Comparison of ENCODE assay signal across 1 cellular context in the genomic region with DNA sequence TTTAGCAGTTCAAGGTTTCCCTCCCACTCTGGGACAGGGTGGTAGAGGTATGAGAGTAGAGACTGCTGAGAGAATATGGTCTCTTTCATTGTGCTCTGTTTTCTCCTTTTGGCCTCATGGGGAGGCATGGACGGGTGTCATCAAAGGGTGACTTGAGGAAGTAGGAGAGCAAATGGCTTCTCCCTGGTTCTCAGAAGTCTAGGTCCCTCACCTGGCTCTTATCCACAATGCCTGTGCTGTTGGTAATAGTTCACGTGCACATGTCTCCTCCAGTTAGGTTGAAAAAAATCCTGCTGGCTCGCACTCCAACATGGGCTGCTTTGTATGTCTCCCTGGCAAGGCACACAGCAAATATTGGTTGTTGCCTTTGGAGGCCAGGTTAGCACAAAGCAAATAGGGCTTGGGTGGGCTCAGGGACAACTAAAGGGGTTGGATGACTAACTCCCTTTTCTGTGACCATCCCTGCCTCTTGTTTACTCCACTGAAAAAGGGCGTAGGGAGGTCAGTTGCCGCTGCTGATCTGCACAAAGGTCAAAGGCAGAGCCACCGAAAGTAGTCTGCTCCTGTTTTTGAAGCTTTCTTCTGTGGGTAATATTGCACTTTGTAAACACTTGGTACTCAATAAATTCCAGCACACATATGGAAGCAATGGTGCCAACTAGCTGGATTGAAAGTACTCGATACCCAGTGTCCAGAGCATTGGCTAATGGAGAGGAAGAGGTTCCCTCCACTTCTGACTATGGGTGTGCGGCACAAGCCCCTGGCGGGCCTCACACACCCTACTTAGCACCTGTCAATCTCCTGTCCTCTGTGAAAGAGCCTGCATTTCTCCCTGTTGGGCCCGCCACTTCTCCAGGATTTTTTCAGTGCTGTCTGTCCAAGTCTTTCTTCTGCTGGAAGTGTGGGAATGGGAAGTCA.
TF ChIP-seq lines count a peak whose summit lies in the region.

No MANE protein-coding gene starts in this region.

TF ChIP-seq in HepG2, 621 proteins besides CTCF, POLR2A, EP300 and RAD21 (continued from another document):
- TF ChIP-seq NCOA5 (CRISPR knock-in tag; IDR thresholded peaks at IDR 0.05) (no peak), EHMT2 (IDR thresholded peaks at IDR 0.05; ENCODE audit: borderline replicate concordance, low read depth, low read length) (peak; percentile 52; the same call in 1 of the 2 replicates), ONECUT2 (CRISPR knock-in tag; IDR thresholded peaks at IDR 0.05) (0 out of 2 replicates have a peak, but pooled peaks have one; percentile 37), MYNN (CRISPR knock-in tag; IDR thresholded peaks at IDR 0.05; ENCODE audit: low read depth) (no peak), HOXD1 (CRISPR knock-in tag; IDR thresholded peaks at IDR 0.05) (peak; percentile 45; the same call in 1 of the 2 replicates), ZNF430 (CRISPR knock-in tag; IDR thresholded peaks at IDR 0.05) (peak; percentile 63; the same call in 1 of the 2 replicates), ARNTL (CRISPR knock-in tag; IDR thresholded peaks at IDR 0.05) (peak; percentile 94), ZNF557 (CRISPR knock-in tag; IDR thresholded peaks at IDR 0.05) (0 out of 2 replicates have a peak, but pooled peaks have one; percentile 40), ZZZ3 (CRISPR knock-in tag; IDR thresholded peaks at IDR 0.05; ENCODE audit: borderline replicate concordance) (no peak), GPN1 (CRISPR knock-in tag; IDR thresholded peaks at IDR 0.05; ENCODE audit: borderline replicate concordance) (no peak), TBL1XR1 (IDR thresholded peaks at IDR 0.05; ENCODE audit: borderline replicate concordance, low read length, partially characterized antibody) (peak; percentile 88), PAX8 (CRISPR knock-in tag; IDR thresholded peaks at IDR 0.05; ENCODE audit: borderline replicate concordance) (no peak), ETV6 (CRISPR knock-in tag; conservative IDR thresholded peaks at IDR 0.05) (peak; percentile 38), HES4 (CRISPR knock-in tag; IDR thresholded peaks at IDR 0.05; ENCODE audit: borderline replicate concordance) (no peak), TAF15 (IDR thresholded peaks at IDR 0.05; ENCODE audit: low read depth, low read length, poor library complexity, severe bottlenecking) (no peak), MBNL3 (CRISPR knock-in tag; conservative IDR thresholded peaks at IDR 0.05) (no peak), TEAD3 (CRISPR knock-in tag; optimal IDR thresholded peaks at IDR 0.05; ENCODE audit: borderline replicate concordance) (peak; percentile 82)
- TF ChIP-seq, protein P1, sequence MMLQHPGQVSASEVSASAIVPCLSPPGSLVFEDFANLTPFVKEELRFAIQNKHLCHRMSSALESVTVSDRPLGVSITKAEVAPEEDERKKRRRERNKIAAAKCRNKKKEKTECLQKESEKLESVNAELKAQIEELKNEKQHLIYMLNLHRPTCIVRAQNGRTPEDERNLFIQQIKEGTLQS (CRISPR knock-in tag; IDR thresholded peaks at IDR 0.05), result peak; percentile 74
- TF ChIP-seq, protein P2, sequence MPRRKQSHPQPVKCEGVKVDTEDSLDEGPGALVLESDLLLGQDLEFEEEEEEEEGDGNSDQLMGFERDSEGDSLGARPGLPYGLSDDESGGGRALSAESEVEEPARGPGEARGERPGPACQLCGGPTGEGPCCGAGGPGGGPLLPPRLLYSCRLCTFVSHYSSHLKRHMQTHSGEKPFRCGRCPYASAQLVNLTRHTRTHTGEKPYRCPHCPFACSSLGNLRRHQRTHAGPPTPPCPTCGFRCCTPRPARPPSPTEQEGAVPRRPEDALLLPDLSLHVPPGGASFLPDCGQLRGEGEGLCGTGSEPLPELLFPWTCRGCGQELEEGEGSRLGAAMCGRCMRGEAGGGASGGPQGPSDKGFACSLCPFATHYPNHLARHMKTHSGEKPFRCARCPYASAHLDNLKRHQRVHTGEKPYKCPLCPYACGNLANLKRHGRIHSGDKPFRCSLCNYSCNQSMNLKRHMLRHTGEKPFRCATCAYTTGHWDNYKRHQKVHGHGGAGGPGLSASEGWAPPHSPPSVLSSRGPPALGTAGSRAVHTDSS (CRISPR knock-in tag; conservative IDR thresholded peaks at IDR 0.05), result no peak
- TF ChIP-seq, protein P3, sequence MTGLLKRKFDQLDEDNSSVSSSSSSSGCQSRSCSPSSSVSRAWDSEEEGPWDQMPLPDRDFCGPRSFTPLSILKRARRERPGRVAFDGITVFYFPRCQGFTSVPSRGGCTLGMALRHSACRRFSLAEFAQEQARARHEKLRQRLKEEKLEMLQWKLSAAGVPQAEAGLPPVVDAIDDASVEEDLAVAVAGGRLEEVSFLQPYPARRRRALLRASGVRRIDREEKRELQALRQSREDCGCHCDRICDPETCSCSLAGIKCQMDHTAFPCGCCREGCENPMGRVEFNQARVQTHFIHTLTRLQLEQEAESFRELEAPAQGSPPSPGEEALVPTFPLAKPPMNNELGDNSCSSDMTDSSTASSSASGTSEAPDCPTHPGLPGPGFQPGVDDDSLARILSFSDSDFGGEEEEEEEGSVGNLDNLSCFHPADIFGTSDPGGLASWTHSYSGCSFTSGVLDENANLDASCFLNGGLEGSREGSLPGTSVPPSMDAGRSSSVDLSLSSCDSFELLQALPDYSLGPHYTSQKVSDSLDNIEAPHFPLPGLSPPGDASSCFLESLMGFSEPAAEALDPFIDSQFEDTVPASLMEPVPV (CRISPR knock-in tag; IDR thresholded peaks at IDR 0.05), result no peak
- TF ChIP-seq, protein P4, sequence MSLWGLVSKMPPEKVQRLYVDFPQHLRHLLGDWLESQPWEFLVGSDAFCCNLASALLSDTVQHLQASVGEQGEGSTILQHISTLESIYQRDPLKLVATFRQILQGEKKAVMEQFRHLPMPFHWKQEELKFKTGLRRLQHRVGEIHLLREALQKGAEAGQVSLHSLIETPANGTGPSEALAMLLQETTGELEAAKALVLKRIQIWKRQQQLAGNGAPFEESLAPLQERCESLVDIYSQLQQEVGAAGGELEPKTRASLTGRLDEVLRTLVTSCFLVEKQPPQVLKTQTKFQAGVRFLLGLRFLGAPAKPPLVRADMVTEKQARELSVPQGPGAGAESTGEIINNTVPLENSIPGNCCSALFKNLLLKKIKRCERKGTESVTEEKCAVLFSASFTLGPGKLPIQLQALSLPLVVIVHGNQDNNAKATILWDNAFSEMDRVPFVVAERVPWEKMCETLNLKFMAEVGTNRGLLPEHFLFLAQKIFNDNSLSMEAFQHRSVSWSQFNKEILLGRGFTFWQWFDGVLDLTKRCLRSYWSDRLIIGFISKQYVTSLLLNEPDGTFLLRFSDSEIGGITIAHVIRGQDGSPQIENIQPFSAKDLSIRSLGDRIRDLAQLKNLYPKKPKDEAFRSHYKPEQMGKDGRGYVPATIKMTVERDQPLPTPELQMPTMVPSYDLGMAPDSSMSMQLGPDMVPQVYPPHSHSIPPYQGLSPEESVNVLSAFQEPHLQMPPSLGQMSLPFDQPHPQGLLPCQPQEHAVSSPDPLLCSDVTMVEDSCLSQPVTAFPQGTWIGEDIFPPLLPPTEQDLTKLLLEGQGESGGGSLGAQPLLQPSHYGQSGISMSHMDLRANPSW (CRISPR knock-in tag; IDR thresholded peaks at IDR 0.05; ENCODE audit: borderline replicate concordance), result peak; percentile 72; the same call in 1 of the 2 replicates
- TF ChIP-seq, protein P5, sequence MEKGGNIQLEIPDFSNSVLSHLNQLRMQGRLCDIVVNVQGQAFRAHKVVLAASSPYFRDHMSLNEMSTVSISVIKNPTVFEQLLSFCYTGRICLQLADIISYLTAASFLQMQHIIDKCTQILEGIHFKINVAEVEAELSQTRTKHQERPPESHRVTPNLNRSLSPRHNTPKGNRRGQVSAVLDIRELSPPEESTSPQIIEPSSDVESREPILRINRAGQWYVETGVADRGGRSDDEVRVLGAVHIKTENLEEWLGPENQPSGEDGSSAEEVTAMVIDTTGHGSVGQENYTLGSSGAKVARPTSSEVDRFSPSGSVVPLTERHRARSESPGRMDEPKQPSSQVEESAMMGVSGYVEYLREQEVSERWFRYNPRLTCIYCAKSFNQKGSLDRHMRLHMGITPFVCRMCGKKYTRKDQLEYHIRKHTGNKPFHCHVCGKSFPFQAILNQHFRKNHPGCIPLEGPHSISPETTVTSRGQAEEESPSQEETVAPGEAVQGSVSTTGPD (CRISPR knock-in tag; IDR thresholded peaks at IDR 0.05), result peak; percentile 94
- TF ChIP-seq, protein P6, sequence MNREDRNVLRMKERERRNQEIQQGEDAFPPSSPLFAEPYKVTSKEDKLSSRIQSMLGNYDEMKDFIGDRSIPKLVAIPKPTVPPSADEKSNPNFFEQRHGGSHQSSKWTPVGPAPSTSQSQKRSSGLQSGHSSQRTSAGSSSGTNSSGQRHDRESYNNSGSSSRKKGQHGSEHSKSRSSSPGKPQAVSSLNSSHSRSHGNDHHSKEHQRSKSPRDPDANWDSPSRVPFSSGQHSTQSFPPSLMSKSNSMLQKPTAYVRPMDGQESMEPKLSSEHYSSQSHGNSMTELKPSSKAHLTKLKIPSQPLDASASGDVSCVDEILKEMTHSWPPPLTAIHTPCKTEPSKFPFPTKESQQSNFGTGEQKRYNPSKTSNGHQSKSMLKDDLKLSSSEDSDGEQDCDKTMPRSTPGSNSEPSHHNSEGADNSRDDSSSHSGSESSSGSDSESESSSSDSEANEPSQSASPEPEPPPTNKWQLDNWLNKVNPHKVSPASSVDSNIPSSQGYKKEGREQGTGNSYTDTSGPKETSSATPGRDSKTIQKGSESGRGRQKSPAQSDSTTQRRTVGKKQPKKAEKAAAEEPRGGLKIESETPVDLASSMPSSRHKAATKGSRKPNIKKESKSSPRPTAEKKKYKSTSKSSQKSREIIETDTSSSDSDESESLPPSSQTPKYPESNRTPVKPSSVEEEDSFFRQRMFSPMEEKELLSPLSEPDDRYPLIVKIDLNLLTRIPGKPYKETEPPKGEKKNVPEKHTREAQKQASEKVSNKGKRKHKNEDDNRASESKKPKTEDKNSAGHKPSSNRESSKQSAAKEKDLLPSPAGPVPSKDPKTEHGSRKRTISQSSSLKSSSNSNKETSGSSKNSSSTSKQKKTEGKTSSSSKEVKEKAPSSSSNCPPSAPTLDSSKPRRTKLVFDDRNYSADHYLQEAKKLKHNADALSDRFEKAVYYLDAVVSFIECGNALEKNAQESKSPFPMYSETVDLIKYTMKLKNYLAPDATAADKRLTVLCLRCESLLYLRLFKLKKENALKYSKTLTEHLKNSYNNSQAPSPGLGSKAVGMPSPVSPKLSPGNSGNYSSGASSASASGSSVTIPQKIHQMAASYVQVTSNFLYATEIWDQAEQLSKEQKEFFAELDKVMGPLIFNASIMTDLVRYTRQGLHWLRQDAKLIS (CRISPR knock-in tag; IDR thresholded peaks at IDR 0.05), result no peak
